1 cellular context compared by ENCODE assay signal in the genomic region with DNA sequence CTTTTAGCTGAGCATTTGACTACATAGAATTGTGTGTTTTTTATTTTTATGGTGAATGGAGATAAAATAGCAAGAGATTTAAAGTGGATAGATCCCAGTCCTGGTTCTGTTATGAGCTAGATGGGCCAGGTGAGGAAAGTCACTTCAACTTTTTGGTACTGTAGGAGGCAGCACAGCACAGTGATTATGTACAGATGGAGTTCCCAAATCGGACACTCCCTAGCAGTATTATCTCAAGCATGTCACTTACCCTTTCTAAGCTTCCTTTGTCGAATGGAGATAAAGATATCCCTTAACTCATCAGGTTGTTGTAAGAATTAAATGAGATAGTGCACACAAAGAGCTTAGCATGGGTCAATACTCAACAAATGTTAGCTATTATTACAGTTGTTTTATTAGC.
TF ChIP-seq lines count a peak whose summit lies in the region.

No MANE protein-coding gene starts in this region.

TF ChIP-seq in HCT116, 20 proteins besides CTCF, POLR2A, EP300 and RAD21 (continued from another document):
- TF ChIP-seq, protein P1, sequence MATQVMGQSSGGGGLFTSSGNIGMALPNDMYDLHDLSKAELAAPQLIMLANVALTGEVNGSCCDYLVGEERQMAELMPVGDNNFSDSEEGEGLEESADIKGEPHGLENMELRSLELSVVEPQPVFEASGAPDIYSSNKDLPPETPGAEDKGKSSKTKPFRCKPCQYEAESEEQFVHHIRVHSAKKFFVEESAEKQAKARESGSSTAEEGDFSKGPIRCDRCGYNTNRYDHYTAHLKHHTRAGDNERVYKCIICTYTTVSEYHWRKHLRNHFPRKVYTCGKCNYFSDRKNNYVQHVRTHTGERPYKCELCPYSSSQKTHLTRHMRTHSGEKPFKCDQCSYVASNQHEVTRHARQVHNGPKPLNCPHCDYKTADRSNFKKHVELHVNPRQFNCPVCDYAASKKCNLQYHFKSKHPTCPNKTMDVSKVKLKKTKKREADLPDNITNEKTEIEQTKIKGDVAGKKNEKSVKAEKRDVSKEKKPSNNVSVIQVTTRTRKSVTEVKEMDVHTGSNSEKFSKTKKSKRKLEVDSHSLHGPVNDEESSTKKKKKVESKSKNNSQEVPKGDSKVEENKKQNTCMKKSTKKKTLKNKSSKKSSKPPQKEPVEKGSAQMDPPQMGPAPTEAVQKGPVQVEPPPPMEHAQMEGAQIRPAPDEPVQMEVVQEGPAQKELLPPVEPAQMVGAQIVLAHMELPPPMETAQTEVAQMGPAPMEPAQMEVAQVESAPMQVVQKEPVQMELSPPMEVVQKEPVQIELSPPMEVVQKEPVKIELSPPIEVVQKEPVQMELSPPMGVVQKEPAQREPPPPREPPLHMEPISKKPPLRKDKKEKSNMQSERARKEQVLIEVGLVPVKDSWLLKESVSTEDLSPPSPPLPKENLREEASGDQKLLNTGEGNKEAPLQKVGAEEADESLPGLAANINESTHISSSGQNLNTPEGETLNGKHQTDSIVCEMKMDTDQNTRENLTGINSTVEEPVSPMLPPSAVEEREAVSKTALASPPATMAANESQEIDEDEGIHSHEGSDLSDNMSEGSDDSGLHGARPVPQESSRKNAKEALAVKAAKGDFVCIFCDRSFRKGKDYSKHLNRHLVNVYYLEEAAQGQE (IDR thresholded peaks at IDR 0.05; ENCODE audit: low read depth), result no peak
- TF ChIP-seq SRF (IDR thresholded peaks at IDR 0.05; ENCODE audit: low read depth), result no peak
- no peak for TF ChIP-seq SIN3A (IDR thresholded peaks at IDR 0.05; ENCODE audit: low read depth)
- no peak for TF ChIP-seq CEBPB (IDR thresholded peaks at IDR 0.05; ENCODE audit: low read depth)
- no peak for TF ChIP-seq EGR1 (IDR thresholded peaks at IDR 0.05; ENCODE audit: low read depth)
- no peak for TF ChIP-seq POLR2AphosphoS5 (IDR thresholded peaks at IDR 0.05; ENCODE audit: low read depth, low read length)
- TF ChIP-seq MAX (IDR thresholded peaks at IDR 0.05), result no peak
- TF ChIP-seq YY1 (IDR thresholded peaks at IDR 0.05; ENCODE audit: extremely low read depth, insufficient replicate concordance, low read depth, low read length), result no peak
- TF ChIP-seq ATF3 (IDR thresholded peaks at IDR 0.05), result no peak
- TF ChIP-seq EZH2phosphoT487 (IDR thresholded peaks at IDR 0.05; ENCODE audit: borderline replicate concordance), result no peak
- no peak for TF ChIP-seq TCF7L2 (IDR thresholded peaks at IDR 0.05; ENCODE audit: borderline replicate concordance, extremely low read depth, insufficient read depth, insufficient read length)
